In genomic region chr2:24123212-24124002, GRCh38 we compare ENCODE assay signal across 1 cellular context.
TF ChIP-seq lines count a peak whose summit lies in the region.

Gene FAM228B, plus strand, starts transcription at chr2:24123469. Its CDS starts 893 bp downstream, at chr2:24124362.
Gene PFN4, minus strand, starts transcription at chr2:24123334. Its CDS starts 799 bp downstream, at chr2:24122535.

TF ChIP-seq in K562, 482 proteins besides CTCF, POLR2A, EP300 and RAD21 (continued from another document and continues in another):
- TF ChIP-seq ZNF407 (IDR thresholded peaks at IDR 0.05; ENCODE audit: low read depth) (no peak), ZFP30 (CRISPR knock-in tag; IDR thresholded peaks at IDR 0.05; ENCODE audit: borderline replicate concordance) (no peak), CBFA2T2 (conservative IDR thresholded peaks at IDR 0.05) (no peak), TRIM28 (IDR thresholded peaks at IDR 0.05) (peak; percentile 33; the same call in 1 of the 2 replicates), ZFP1 (CRISPR knock-in tag; IDR thresholded peaks at IDR 0.05) (no peak), MGA (IDR thresholded peaks at IDR 0.05) (peak; percentile 83), PREB (CRISPR knock-in tag; IDR thresholded peaks at IDR 0.05) (no peak), NFIC (IDR thresholded peaks at IDR 0.05) (peak; percentile 58), ARID2 (IDR thresholded peaks at IDR 0.05) (no peak), FOXA1 (IDR thresholded peaks at IDR 0.05; ENCODE audit: borderline replicate concordance) (no peak), L3MBTL2 (IDR thresholded peaks at IDR 0.05) (peak; percentile 81), RERE (CRISPR knock-in tag; IDR thresholded peaks at IDR 0.05; ENCODE audit: borderline replicate concordance) (no peak), SMARCA4 (IDR thresholded peaks at IDR 0.05) (no peak), JUND (IDR thresholded peaks at IDR 0.05; ENCODE audit: borderline replicate concordance, low read depth, low read length) (no peak), JUND (tag; IDR thresholded peaks at IDR 0.05; ENCODE audit: borderline replicate concordance, low read depth, low read length) (no peak), STAT5B (CRISPR knock-in tag; IDR thresholded peaks at IDR 0.05) (no peak), BRF1 (IDR thresholded peaks at IDR 0.05; ENCODE audit: borderline replicate concordance, extremely low read depth, insufficient read length) (no peak), ZFX (CRISPR knock-in tag; IDR thresholded peaks at IDR 0.05) (peak; percentile 96), PHB (CRISPR knock-in tag; IDR thresholded peaks at IDR 0.05) (no peak), CCAR2 (IDR thresholded peaks at IDR 0.05; ENCODE audit: low read depth, low read length) (no peak), SMAD1 (IDR thresholded peaks at IDR 0.05; ENCODE audit: low read depth, low read length, partially characterized antibody) (peak; percentile 27), KDM1A (IDR thresholded peaks at IDR 0.05) (no peak), KDM5B (IDR thresholded peaks at IDR 0.05; ENCODE audit: insufficient replicate concordance, low read depth, low read length) (peak; percentile 90), LARP7 (IDR thresholded peaks at IDR 0.05) (no peak), CREM (IDR thresholded peaks at IDR 0.05; ENCODE audit: low read depth) (peak; percentile 30), PYGO2 (tag; IDR thresholded peaks at IDR 0.05) (no peak)
